In genomic region chr2:129859141-129859540, GRCh38 we compare ENCODE assay signal across 1 cellular context.
TF ChIP-seq lines count a peak whose summit lies in the region.

No MANE protein-coding gene starts in this region.

TF ChIP-seq in HepG2, 621 proteins besides CTCF, POLR2A, EP300 and RAD21 (continued from another document):
- TF ChIP-seq BCLAF1 (IDR thresholded peaks at IDR 0.05) (no peak), ELK4 (CRISPR knock-in tag; IDR thresholded peaks at IDR 0.05; ENCODE audit: borderline replicate concordance) (no peak), TAF15 (IDR thresholded peaks at IDR 0.05; ENCODE audit: low read depth, low read length, poor library complexity, severe bottlenecking) (no peak), ZNF180 (CRISPR knock-in tag; IDR thresholded peaks at IDR 0.05; ENCODE audit: borderline replicate concordance, low read depth) (no peak), EED (CRISPR knock-in tag; IDR thresholded peaks at IDR 0.05) (no peak)
